12 cellular contexts compared by ENCODE assay signal in the genomic region with DNA sequence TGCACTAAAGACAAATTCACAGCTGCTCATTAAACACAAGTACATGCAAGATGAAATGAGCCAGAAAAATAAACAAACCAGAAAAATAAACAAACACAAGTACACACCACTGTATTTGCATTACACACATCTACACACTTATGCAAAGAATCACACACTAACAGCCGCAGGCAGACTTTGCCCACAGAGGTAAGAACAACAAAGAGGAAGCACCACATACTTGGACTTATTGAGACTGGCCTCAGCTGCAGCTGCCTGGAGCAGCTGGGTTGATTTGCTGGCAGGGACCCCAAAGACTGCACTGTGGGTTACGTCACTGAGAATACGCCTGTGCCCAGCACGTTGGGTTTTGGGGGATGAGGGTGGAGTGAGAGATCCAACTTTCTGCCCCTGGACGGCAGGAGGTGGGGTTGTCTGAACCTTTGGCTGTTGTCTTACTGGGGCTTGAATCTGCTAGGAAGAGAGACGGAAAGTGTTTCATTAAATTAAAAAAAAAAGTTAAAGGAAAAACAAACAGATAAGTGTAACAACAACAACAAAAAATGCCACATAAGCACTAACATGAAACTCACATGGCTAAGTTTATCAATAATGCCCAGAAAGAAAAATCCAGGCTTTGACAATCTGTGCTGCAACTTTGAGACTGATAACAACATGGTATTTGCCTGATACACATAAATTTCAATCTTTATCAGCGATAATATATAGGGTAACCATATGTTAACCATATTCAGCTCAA.
DNase-seq lines count a peak whose midpoint lies in the region; ATAC-seq and TF ChIP-seq lines count a peak whose summit lies in the region.
"Had no signal": no experiment of that assay in that cellular context is flagged by ENCODE, and none has a peak within 500 bp of the region (broad histone marks: within the 10 kb centered on the region; RNA-seq: fewer than 3 reads in every experiment).

No MANE protein-coding gene starts in this region.

- no peaks in the 10 kb centered on the region for H3K9me3 Mint-ChIP-seq in activated naive CD4-positive, alpha-beta T cell treated with anti-CD3 and anti-CD28 coated beads, Interleukin-2, amount 50 U/mL, for 24 hours
- H3K9me3 Mint-ChIP-seq in stimulated activated effector memory CD8-positive, alpha-beta T cell treated with anti-CD3 and anti-CD28 coated beads, Interleukin-12 subunit alpha, Interleukin-12 subunit beta, amount 100 ng/mL, for 72 hours, result no peaks in the 10 kb centered on the region
- H3K9me3 Mint-ChIP-seq in type B pancreatic cell, result peaks cover 5% of the 10 kb centered on the region
- H3K9me3 Mint-ChIP-seq: endodermal cell had no signal

- H3K27me3 Mint-ChIP-seq in activated naive CD4-positive, alpha-beta T cell treated with anti-CD3 and anti-CD28 coated beads, Interleukin-2, amount 50 U/mL, for 24 hours, result no peaks in the 10 kb centered on the region
- H3K27me3 Mint-ChIP-seq in type B pancreatic cell, result no peaks in the 10 kb centered on the region

- intact Hi-C loops in head of caudate nucleus (cut with DNase I), result no loop called here

- H3K4me1 ChIP-seq in GM23248 (ENCODE audit: insufficient read depth), result peaks cover 7% of the 10 kb centered on the region; the same call in 1 of the 2 replicates

- no peak overlapping the region for H3K4me2 ChIP-seq in GM23248 (ENCODE audit: unreplicated experiment)

- DNase-seq in activated naive CD4-positive, alpha-beta T cell (lab: John Stamatoyannopoulos, UW), result no peak
- DNase-seq in SHP77 (lab: John Stamatoyannopoulos, UW) (peak; percentile 9 to 50), head of caudate nucleus (peak; percentile 20 to 85 (median 68)), type B pancreatic cell (ENCODE audit: extremely low spot score, unreplicated experiment) (no peak), GM23248 (no peak)
- DNase-seq in stimulated activated effector memory CD8-positive, alpha-beta T cell treated with anti-CD3 and anti-CD28 coated beads, Interleukin-12 subunit alpha, Interleukin-12 subunit beta, amount 100 ng/mL, for 72 hours (ENCODE audit: low spot score in 2 of 2), result no peak
- DNase-seq: activated T-cell treated with anti-CD3 and anti-CD28 coated beads, Interleukin-2, amount 50 U/mL, for 48 hours; endodermal cell had no signal

- peaks cover 50% of the 10 kb centered on the region for H3K36me3 Mint-ChIP-seq in activated naive CD4-positive, alpha-beta T cell treated with anti-CD3 and anti-CD28 coated beads, Interleukin-2, amount 50 U/mL, for 24 hours
- H3K36me3 Mint-ChIP-seq in stimulated activated effector memory CD8-positive, alpha-beta T cell treated with anti-CD3 and anti-CD28 coated beads, Interleukin-12 subunit alpha, Interleukin-12 subunit beta, amount 100 ng/mL, for 72 hours, result peaks cover 100% of the 10 kb centered on the region
- peaks cover 56% of the 10 kb centered on the region for H3K36me3 Mint-ChIP-seq in type B pancreatic cell

- peaks cover 37% of the 10 kb centered on the region for H3K4me1 Mint-ChIP-seq in activated naive CD4-positive, alpha-beta T cell treated with anti-CD3 and anti-CD28 coated beads, Interleukin-2, amount 50 U/mL, for 24 hours
- H3K4me1 Mint-ChIP-seq in stimulated activated effector memory CD8-positive, alpha-beta T cell treated with anti-CD3 and anti-CD28 coated beads, Interleukin-12 subunit alpha, Interleukin-12 subunit beta, amount 100 ng/mL, for 72 hours, result peaks cover 27% of the 10 kb centered on the region
- H3K4me1 Mint-ChIP-seq in type B pancreatic cell (ENCODE audit: unreplicated experiment), result peaks cover 3% of the 10 kb centered on the region
- H3K4me1 Mint-ChIP-seq: endodermal cell had no signal

- no peaks in the 10 kb centered on the region for H3K27me3 ChIP-seq in GM23248 (replicated peaks; ENCODE audit: insufficient read depth)
- H3K27me3 ChIP-seq: ovary had no signal

- ATAC-seq in stimulated activated effector memory CD8-positive, alpha-beta T cell treated with anti-CD3 and anti-CD28 coated beads, Interleukin-12 subunit alpha, Interleukin-12 subunit beta, amount 100 ng/mL, for 72 hours, result no peak
- ATAC-seq in HG02763 (IDR thresholded peaks at IDR 0.05; ENCODE audit: unreplicated experiment), result no peak

- peaks cover 22% of the 10 kb centered on the region; the same call in 1 of the 2 replicates for H3F3A ChIP-seq in GM23248 (ENCODE audit: insufficient read depth)

- no peaks in the 10 kb centered on the region for H3K79me2 ChIP-seq in GM23248 (ENCODE audit: insufficient read depth)

- H3K27ac ChIP-seq in GM23248, result no peak overlapping the region
- H3K27ac ChIP-seq: ovary had no signal

- in situ Hi-C loops in GM23248 (cut with MboI), result no loop called here

- peak overlapping the region; percentile 38 for H3K27ac Mint-ChIP-seq in activated naive CD4-positive, alpha-beta T cell treated with anti-CD3 and anti-CD28 coated beads, Interleukin-2, amount 50 U/mL, for 24 hours
- H3K27ac Mint-ChIP-seq in stimulated activated effector memory CD8-positive, alpha-beta T cell treated with anti-CD3 and anti-CD28 coated beads, Interleukin-12 subunit alpha, Interleukin-12 subunit beta, amount 100 ng/mL, for 72 hours, result peak overlapping the region; percentile 94
- no peak overlapping the region for H3K27ac Mint-ChIP-seq in type B pancreatic cell
- H3K27ac Mint-ChIP-seq: endodermal cell had no signal

- no peak overlapping the region for H3K4me3 ChIP-seq in GM23248
- H3K4me3 ChIP-seq: ovary had no signal

- 53 to 59% methylated on average over 7 of the region's 7 CpGs for WGBS in GM23248 (ENCODE audit: low coverage in 1 of 2, low lambda C conversion rate in 2 of 2, missing lambda C conversion rate in 2 of 2), 2 experiments

- no peaks in the 10 kb centered on the region for H3K9me3 ChIP-seq in GM23248 (ENCODE audit: low read depth)
- H3K9me3 ChIP-seq: ovary had no signal

- peaks cover 70% of the 10 kb centered on the region for H3K36me3 ChIP-seq in GM23248 (ENCODE audit: low read depth)
- H3K36me3 ChIP-seq: ovary had no signal

- H3K9ac ChIP-seq in GM23248, result no peak overlapping the region

- no peak overlapping the region for H3K4me3 Mint-ChIP-seq in activated naive CD4-positive, alpha-beta T cell treated with anti-CD3 and anti-CD28 coated beads, Interleukin-2, amount 50 U/mL, for 24 hours
- H3K4me3 Mint-ChIP-seq in stimulated activated effector memory CD8-positive, alpha-beta T cell treated with anti-CD3 and anti-CD28 coated beads, Interleukin-12 subunit alpha, Interleukin-12 subunit beta, amount 100 ng/mL, for 72 hours, result no peak overlapping the region
- H3K4me3 Mint-ChIP-seq in type B pancreatic cell, result no peak overlapping the region
- H3K4me3 Mint-ChIP-seq: endodermal cell; T-helper 2 cell treated with Interferon-gamma antibody and Interleukin-4, amounts not matched to agents 5 μg/mL and 100 μg/mL, for 36 hours had no signal

- no peaks in the 10 kb centered on the region for H3K9me2 ChIP-seq in GM23248 (ENCODE audit: insufficient read depth)

- TF ChIP-seq CTCF in type B pancreatic cell (conservative IDR thresholded peaks at IDR 0.05), result no peak

- no peak overlapping the region for H2AFZ ChIP-seq in GM23248

- no peaks in the 10 kb centered on the region for H4K20me1 ChIP-seq in GM23248 (ENCODE audit: insufficient read depth)

Comparison
In these comparisons a context has a peak if more than half of its experiments do, and no peak if none do; other contexts are left out.
1. DNase-seq: peak in SHP77 (2 of 2) and head of caudate nucleus (42 of 42); none in activated naive CD4-positive, alpha-beta T cell (0 of 4), stimulated activated effector memory CD8-positive, alpha-beta T cell treated with anti-CD3 and anti-CD28 coated beads, Interleukin-12 subunit alpha, Interleukin-12 subunit beta, amount 100 ng/mL, for 72 hours (0 of 2), type B pancreatic cell (single experiment) and GM23248 (single experiment).